1 cellular context compared by ENCODE assay signal in genomic region chrX:153336128-153336894, GRCh38.
A peak's percentile ranks its signal among the peaks of the same experiment; 100 is the strongest.
TF ChIP-seq lines count a peak whose summit lies in the region.

No MANE protein-coding gene starts in this region.

TF ChIP-seq in K562, 482 proteins besides CTCF, POLR2A, EP300 and RAD21 (continued from another document):
- TF ChIP-seq THAP12 (CRISPR knock-in tag; IDR thresholded peaks at IDR 0.05) = no peak
- TF ChIP-seq JUND (IDR thresholded peaks at IDR 0.05; ENCODE audit: borderline replicate concordance, low read depth, low read length) = peak; percentile 57; the same call in 1 of the 2 replicates
- 0 out of 3 replicates have a peak, but pooled peaks have one; percentile 14 for TF ChIP-seq JUND (tag; IDR thresholded peaks at IDR 0.05; ENCODE audit: borderline replicate concordance, low read depth, low read length)
- no peak for TF ChIP-seq RBBP5 (IDR thresholded peaks at IDR 0.05; ENCODE audit: borderline replicate concordance, insufficient read depth, low read length, poor library complexity, severe bottlenecking)
TF ChIP-seq in K562: peak in this region for 3.
